In genomic region chr1:108703939-108704338, GRCh38 we compare ENCODE assay signal across 14 cellular contexts. TPM values are rescaled to one million over a fixed set of nuclear protein-coding genes. Genes with fewer than 3 reads are reported as not detected.
A peak's percentile ranks its signal among the peaks of the same experiment; 100 is the strongest.
DNase-seq lines count a peak whose midpoint lies in the region; ATAC-seq lines count a peak whose summit lies in the region.
"Had no signal": no experiment of that assay in that cellular context is flagged by ENCODE, and none has a peak within 500 bp of the region (broad histone marks: within the 10 kb centered on the region; RNA-seq: fewer than 3 reads in every experiment).

No MANE protein-coding gene starts in this region.

- CTCF ChIA-PET in T-cell (lab: Charles Lee) = interaction anchor here (0.6 to 4.7 kb wide), 2 partner anchors 12 to 147 kb away, joined by 3 to 35 read pairs; partner anchors contain the start of gene PRPF38B (in 1 of the 2)

- H3K4me3 ChIP-seq in MG63 = no peak overlapping the region
- H3K4me3 ChIP-seq: left ventricle myocardium inferior, ovary had no signal

- H3K9me3 ChIP-seq in MG63 = no peaks in the 10 kb centered on the region
- H3K9me3 ChIP-seq: left ventricle myocardium inferior, ovary had no signal

- H3K27me3 Mint-ChIP-seq in T-cell = no peaks in the 10 kb centered on the region
- H3K27me3 Mint-ChIP-seq in central memory CD8-positive, alpha-beta T cell = no peaks in the 10 kb centered on the region
- H3K27me3 Mint-ChIP-seq in stimulated activated naive B cell treated with anti-CD40 and anti-IgM and Interleukin-4, amounts not matched to agents 10 μg/mL and 1 μg/mL and 100 μg/mL, for 72 hours = no peaks in the 10 kb centered on the region
- H3K27me3 Mint-ChIP-seq: B cell had no signal

- DNase-seq in activated T-cell treated with anti-CD3 and anti-CD28 coated beads for 24 hours (ENCODE audit: low read depth) = peak; percentile 22
- no peak for DNase-seq in activated T-cell treated with anti-CD3 and anti-CD28 coated beads for 4 hours
- DNase-seq in T-cell = peak in 15 of 34 experiments; percentile 8 to 33 (median 14)
- DNase-seq in central memory CD8-positive, alpha-beta T cell (ENCODE audit: low spot score in 2 of 2) = no peak
- no peak for DNase-seq in stimulated activated naive B cell treated with anti-CD40 and anti-IgM and Interleukin-4, amounts not matched to agents 10 μg/mL and 1 μg/mL and 100 μg/mL, for 72 hours
- DNase-seq in NCI-H1694 (lab: John Stamatoyannopoulos, UW) = no peak
- no peak for DNase-seq in MG63
- no peak for DNase-seq in AG08395 (ENCODE audit: low spot score)
- DNase-seq: NCI-H146, ovary had no signal

- H3K27ac Mint-ChIP-seq in T-cell = peak overlapping the region; percentile 88 to 93
- peak overlapping the region; percentile 87 for H3K27ac Mint-ChIP-seq in central memory CD8-positive, alpha-beta T cell (ENCODE audit: low read depth)
- no peak overlapping the region for H3K27ac Mint-ChIP-seq in stimulated activated naive B cell treated with anti-CD40 and anti-IgM and Interleukin-4, amounts not matched to agents 10 μg/mL and 1 μg/mL and 100 μg/mL, for 72 hours
- H3K27ac Mint-ChIP-seq: B cell, type B pancreatic cell had no signal

- peaks cover 40 to 78% (median 64%) of the 10 kb centered on the region in 3 donors for H3K4me1 Mint-ChIP-seq in T-cell
- peaks cover 36% of the 10 kb centered on the region for H3K4me1 Mint-ChIP-seq in central memory CD8-positive, alpha-beta T cell
- peaks cover 11 to 13% of the 10 kb centered on the region in 2 donors for H3K4me1 Mint-ChIP-seq in stimulated activated naive B cell treated with anti-CD40 and anti-IgM and Interleukin-4, amounts not matched to agents 10 μg/mL and 1 μg/mL and 100 μg/mL, for 72 hours

- H3K36me3 ChIP-seq in MG63 = peaks cover 38% of the 10 kb centered on the region
- H3K36me3 ChIP-seq: ovary had no signal

- peaks cover 24% of the 10 kb centered on the region for H3K36me3 Mint-ChIP-seq in T-cell
- H3K36me3 Mint-ChIP-seq in central memory CD8-positive, alpha-beta T cell (ENCODE audit: insufficient read depth) = peaks cover 39% of the 10 kb centered on the region
- H3K36me3 Mint-ChIP-seq in stimulated activated naive B cell treated with anti-CD40 and anti-IgM and Interleukin-4, amounts not matched to agents 10 μg/mL and 1 μg/mL and 100 μg/mL, for 72 hours = peaks cover 13 to 22% of the 10 kb centered on the region in 2 donors

- ATAC-seq in T-cell (replicated peaks in 1 of 4) = peak; percentile 40 to 72 (median 46)
- ATAC-seq in central memory CD8-positive, alpha-beta T cell (replicated peaks; ENCODE audit: extremely low read depth, poor library complexity, severe bottlenecking) = peak; percentile 81
- ATAC-seq in stimulated activated naive B cell treated with anti-CD40 and anti-IgM and Interleukin-4, amounts not matched to agents 10 μg/mL and 1 μg/mL and 100 μg/mL, for 72 hours (replicated peaks) = peak; percentile 8 to 23

- H3K4me3 Mint-ChIP-seq in T-cell = peak overlapping the region; percentile 54 to 65 (median 59)
- peak overlapping the region; percentile 66 for H3K4me3 Mint-ChIP-seq in central memory CD8-positive, alpha-beta T cell
- H3K4me3 Mint-ChIP-seq in stimulated activated naive B cell treated with anti-CD40 and anti-IgM and Interleukin-4, amounts not matched to agents 10 μg/mL and 1 μg/mL and 100 μg/mL, for 72 hours = no peak overlapping the region
- H3K4me3 Mint-ChIP-seq: type B pancreatic cell had no signal

- no peaks in the 10 kb centered on the region for H3K9me3 Mint-ChIP-seq in T-cell
- H3K9me3 Mint-ChIP-seq in central memory CD8-positive, alpha-beta T cell = no peaks in the 10 kb centered on the region
- H3K9me3 Mint-ChIP-seq in stimulated activated naive B cell treated with anti-CD40 and anti-IgM and Interleukin-4, amounts not matched to agents 10 μg/mL and 1 μg/mL and 100 μg/mL, for 72 hours = no peaks in the 10 kb centered on the region
- H3K9me3 Mint-ChIP-seq: type B pancreatic cell had no signal

- POLR2A ChIA-PET in T-cell (lab: Charles Lee) = interaction anchor here (0.9 to 1.7 kb wide), 3 partner anchors 9 to 12 kb away, joined by 3 to 10 read pairs (median 3); partner anchors contain the start of gene PRPF38B (in 2 of the 2)

- H3K27me3 ChIP-seq in MG63 = no peaks in the 10 kb centered on the region
- H3K27me3 ChIP-seq: foreskin keratinocyte, ovary had no signal

RNA-seq across cellular contexts. Expression of gene FNDC7, which starts 8.8 kb away (rescaled TPM):
- under 1 TPM; 0.13 to 0.29 (median 0.25) TPM for total RNA-seq in T-cell
- total RNA-seq in MG63 (2014; rRNA removed; shearing (Covaris generic); ENCODE audit: low replicate concordance) = 0.07 and 0.81 TPM in 2 replicates
- total RNA-seq: foreskin keratinocyte, left ventricle myocardium inferior had no signal

RNA-seq across cellular contexts. Expression of gene PRPF38B, which starts 11.8 kb away (rescaled TPM):
- 100 to 1,000 TPM; 109 to 130 (median 110) TPM for total RNA-seq in T-cell
- 20.9 and 31.5 TPM in 2 replicates for total RNA-seq in MG63 (2014; rRNA removed; shearing (Covaris generic); ENCODE audit: low replicate concordance)

RNA-seq across cellular contexts. Expression of gene STXBP3, which starts 42.5 kb away (rescaled TPM):
- 10 to 100 TPM; 52.8 to 66.2 (median 59.9) TPM for total RNA-seq in T-cell
- 20.9 and 30.1 TPM in 2 replicates for total RNA-seq in MG63 (2014; rRNA removed; shearing (Covaris generic); ENCODE audit: low replicate concordance)

RNA-seq across cellular contexts. Expression of gene HENMT1, which starts 43.0 kb away (rescaled TPM):
- total RNA-seq in T-cell = 10 to 100 TPM; 11.0 to 20.2 (median 16.0) TPM
- total RNA-seq in MG63 (2014; rRNA removed; shearing (Covaris generic); ENCODE audit: low replicate concordance) = 12.3 and 20.2 TPM in 2 replicates

Comparison
In these comparisons a context has a peak if more than half of its experiments do, and no peak if none do; other contexts are left out.
1. ATAC-seq: peak in every context shown above with its lines; median percentile 81 in central memory CD8-positive, alpha-beta T cell; 46 in T-cell; 16 in stimulated activated naive B cell treated with anti-CD40 and anti-IgM and Interleukin-4, amounts not matched to agents 10 μg/mL and 1 μg/mL and 100 μg/mL, for 72 hours.
2. H3K4me3 Mint-ChIP-seq: peak in T-cell (3 of 3) and central memory CD8-positive, alpha-beta T cell (single experiment); none in stimulated activated naive B cell treated with anti-CD40 and anti-IgM and Interleukin-4, amounts not matched to agents 10 μg/mL and 1 μg/mL and 100 μg/mL, for 72 hours (0 of 2).